ENCODE assay signal across 30 cellular contexts in genomic region chr16:65441501-65441900, GRCh38.
"Had no signal": no experiment of that assay in that cellular context is flagged by ENCODE, and none has a peak within 500 bp of the region (broad histone marks: within the 10 kb centered on the region; RNA-seq: fewer than 3 reads in every experiment).

No MANE protein-coding gene starts in this region.

- H3K4me1 ChIP-seq: ascending aorta had no signal

- H3K36me3 ChIP-seq: ascending aorta, cardiac muscle cell had no signal

- H3K4me3 ChIP-seq: ascending aorta, cardiac muscle cell had no signal

- H3K27me3 ChIP-seq: ascending aorta, cardiac muscle cell had no signal

- H3K9me3 ChIP-seq: ascending aorta had no signal

- DNase-seq: activated B cell treated with CpG ODN at 0.5 μM for 24 hours; activated CD4-positive, alpha-beta memory T cell treated with anti-CD3 and anti-CD28 coated beads for 36 hours; activated CD4-positive, alpha-beta T cell treated with anti-CD3 and anti-CD28 coated beads for 4 hours; activated CD4-positive, alpha-beta T cell treated with anti-CD3 and anti-CD28 coated beads, Interleukin-2, amount 10 ng/mL, durations not matched to agents 24 days and 14 days; activated CD4-positive, alpha-beta T cell treated with anti-CD3 and anti-CD28 coated beads, Interleukin-2, amount 50 U/mL, for 1 hour; activated CD4-positive, alpha-beta T cell treated with anti-CD3 and anti-CD28 coated beads, Interleukin-2, amount 50 U/mL, for 4 hours; activated CD4-positive, CD25-positive, alpha-beta regulatory T cell treated with anti-CD3 and anti-CD28 coated beads, Interleukin-2, amount 50 U/mL, for 72 hours; activated CD8-positive, alpha-beta memory T cell treated with anti-CD3 and anti-CD28 coated beads, Interleukin-2, amount 50 U/mL, for 4 hours; activated CD8-positive, alpha-beta T cell treated with anti-CD3 and anti-CD28 coated beads for 36 hours; activated effector memory CD4-positive, alpha-beta T cell treated with anti-CD3 and anti-CD28 coated beads, Interleukin-2, amount 50 U/mL, for 16 hours; activated gamma-delta T cell treated with Interleukin-2 at 50 U/mL for 16 hours; activated naive CD4-positive, alpha-beta T cell; activated naive CD4-positive, alpha-beta T cell treated with anti-CD3 and anti-CD28 coated beads for 36 hours; activated naive CD8-positive, alpha-beta T cell treated with anti-CD3 and anti-CD28 coated beads, Interleukin-2, amount 10 ng/mL, durations not matched to agents 7 days and 5 days; activated naive CD8-positive, alpha-beta T cell treated with anti-CD3 and anti-CD28 coated beads, Interleukin-2, amount 50 U/mL, for 24 hours; activated T-cell treated with anti-CD3 and anti-CD28 coated beads for 4 hours; activated T-cell treated with anti-CD3 and anti-CD28 coated beads, Interleukin-2, amount 50 U/mL, for 1 hour; activated T-cell treated with anti-CD3 and anti-CD28 coated beads, Interleukin-2, amount 50 U/mL, for 4 hours; activated T-cell treated with anti-CD3 and anti-CD28 coated beads, Interleukin-2, amount 50 U/mL, for 72 hours; amygdala; anterior cingulate cortex; caudate nucleus; cerebellar nuclear complex; T-helper 1 cell; T-helper 2 cell; T-helper 9 cell had no signal

- H3K27ac ChIP-seq: ascending aorta, cardiac muscle cell, VCaP had no signal

- ATAC-seq: activated CD8-positive, alpha-beta T cell treated with anti-CD3 and anti-CD28 coated beads for 36 hours; activated naive CD8-positive, alpha-beta T cell treated with anti-CD3 and anti-CD28 coated beads, Interleukin-2, amount 50 U/mL, for 24 hours; activated T-cell treated with anti-CD3 and anti-CD28 coated beads, Interleukin-2, amount 50 U/mL, for 4 hours; activated T-cell treated with anti-CD3 and anti-CD28 coated beads, Interleukin-2, amount 50 U/mL, for 72 hours; activated T-helper 17 cell treated with anti-CD3 and anti-CD28 coated beads, Interleukin-2, amount 50 U/mL, for 72 hours had no signal
